Comparison of ENCODE assay signal across 15 cellular contexts in genomic region chr2:237705225-237705524, GRCh38.
DNase-seq lines count a peak whose midpoint lies in the region; ATAC-seq, FAIRE-seq and TF ChIP-seq lines count a peak whose summit lies in the region.
"Had no signal": no experiment of that assay in that cellular context is flagged by ENCODE, and none has a peak within 500 bp of the region (broad histone marks: within the 10 kb centered on the region; RNA-seq: fewer than 3 reads in every experiment).

No MANE protein-coding gene starts in this region.

- peak overlapping the region; percentile 94 for H3K27ac Mint-ChIP-seq in stimulated activated naive CD8-positive, alpha-beta T cell treated with anti-CD3 and anti-CD28 coated beads, Interleukin-15, Interleukin-2, amounts not matched to agents 100 ng/mL and 50 ng/mL, for 24 hours
- H3K27ac Mint-ChIP-seq in astrocyte (ENCODE audit: unreplicated experiment) = peak overlapping the region; percentile 100

- H3K9me3 ChIP-seq in astrocyte (ENCODE audit: insufficient read depth, low read depth, low read length) (no peaks in the 10 kb centered on the region), mucosa of stomach (ENCODE audit: control insufficient read depth, low read length) (no peaks in the 10 kb centered on the region)
- H3K9me3 ChIP-seq: BE2C had no signal

- H3K36me3 ChIP-seq in astrocyte (ENCODE audit: insufficient read depth, low read length) = peaks cover 6% of the 10 kb centered on the region
- peaks cover 4% of the 10 kb centered on the region for H3K36me3 ChIP-seq in mucosa of stomach (ENCODE audit: control insufficient read depth, insufficient read depth, low read length)
- H3K36me3 ChIP-seq: BE2C had no signal

- H3K27me3 Mint-ChIP-seq in stimulated activated naive CD8-positive, alpha-beta T cell treated with anti-CD3 and anti-CD28 coated beads, Interleukin-15, Interleukin-2, amounts not matched to agents 100 ng/mL and 50 ng/mL, for 24 hours = no peaks in the 10 kb centered on the region
- no peaks in the 10 kb centered on the region for H3K27me3 Mint-ChIP-seq in astrocyte (ENCODE audit: low read depth, unreplicated experiment)

- H3K79me2 ChIP-seq in astrocyte (ENCODE audit: insufficient read depth, low read length) = peaks cover 94% of the 10 kb centered on the region

- H3K4me2 ChIP-seq in astrocyte (ENCODE audit: low read length) = peak overlapping the region; percentile 81

- no peak for TF ChIP-seq CTCF in astrocyte (IDR thresholded peaks at IDR 0.05; ENCODE audit: insufficient read depth, low read depth, low read length)

- H3K9ac ChIP-seq in astrocyte (ENCODE audit: low read length) (peak overlapping the region; percentile 22), mucosa of stomach (ENCODE audit: low read length) (peak overlapping the region; percentile 22)

- H3K4me1 Mint-ChIP-seq in stimulated activated naive CD8-positive, alpha-beta T cell treated with anti-CD3 and anti-CD28 coated beads, Interleukin-15, Interleukin-2, amounts not matched to agents 100 ng/mL and 50 ng/mL, for 24 hours (ENCODE audit: low read depth) = peaks cover 82% of the 10 kb centered on the region
- H3K4me1 Mint-ChIP-seq in astrocyte (ENCODE audit: low read depth, unreplicated experiment) = peaks cover 54% of the 10 kb centered on the region

- H3K4me3 ChIP-seq in astrocyte (ENCODE audit: insufficient read depth, low read depth, low read length) (no peak overlapping the region), mucosa of stomach (ENCODE audit: low read length) (no peak overlapping the region)

- peak overlapping the region; percentile 74 for H3K4me3 Mint-ChIP-seq in stimulated activated naive CD8-positive, alpha-beta T cell treated with anti-CD3 and anti-CD28 coated beads, Interleukin-15, Interleukin-2, amounts not matched to agents 100 ng/mL and 50 ng/mL, for 24 hours
- no peak overlapping the region for H3K4me3 Mint-ChIP-seq in astrocyte (ENCODE audit: unreplicated experiment)

- H3K27me3 ChIP-seq in astrocyte (ENCODE audit: insufficient read depth, low read length) (no peaks in the 10 kb centered on the region), mucosa of stomach (ENCODE audit: control insufficient read depth, insufficient read depth, low read length) (no peaks in the 10 kb centered on the region)
- H3K27me3 ChIP-seq: BE2C had no signal

- peaks cover 45% of the 10 kb centered on the region for H3K36me3 Mint-ChIP-seq in stimulated activated naive CD8-positive, alpha-beta T cell treated with anti-CD3 and anti-CD28 coated beads, Interleukin-15, Interleukin-2, amounts not matched to agents 100 ng/mL and 50 ng/mL, for 24 hours (ENCODE audit: low read depth)
- H3K36me3 Mint-ChIP-seq in astrocyte (ENCODE audit: low read depth, unreplicated experiment) = no peaks in the 10 kb centered on the region

- no peaks in the 10 kb centered on the region for H3K9me3 Mint-ChIP-seq in stimulated activated naive CD8-positive, alpha-beta T cell treated with anti-CD3 and anti-CD28 coated beads, Interleukin-15, Interleukin-2, amounts not matched to agents 100 ng/mL and 50 ng/mL, for 24 hours
- no peaks in the 10 kb centered on the region for H3K9me3 Mint-ChIP-seq in astrocyte (ENCODE audit: unreplicated experiment)

- no peak for FAIRE-seq in astrocyte (lab: Jason Lieb, UNC)

- DNase-seq in stimulated activated naive CD8-positive, alpha-beta T cell treated with anti-CD3 and anti-CD28 coated beads, Interleukin-15, Interleukin-2, amounts not matched to agents 100 U/mL and 50 U/mL, for 24 hours = no peak
- DNase-seq in astrocyte (ENCODE audit: low read depth) = peak; percentile 71
- DNase-seq in DMS153 (lab: John Stamatoyannopoulos, UW) = no peak
- DNase-seq in caudate nucleus (lab: John Stamatoyannopoulos, UW) = no peak
- DNase-seq in HCEC 1CT = no peak
- DNase-seq: BE2C; left ventricle myocardium superior; NCI-H187 treated with DMSO at 0.1 percent for 48 hours; stimulated activated CD8-positive, alpha-beta memory T cell treated with anti-CD3 and anti-CD28 coated beads, Interleukin-4, amount 100 ng/mL, for 48 hours had no signal

- no peak overlapping the region for H2AFZ ChIP-seq in astrocyte (ENCODE audit: low read depth, low read length)

- H4K20me1 ChIP-seq in astrocyte (ENCODE audit: insufficient read depth, low read length) = peaks cover 85% of the 10 kb centered on the region

- no peak for ATAC-seq in stimulated activated naive CD8-positive, alpha-beta T cell treated with anti-CD3 and anti-CD28 coated beads, Interleukin-15, Interleukin-2, amounts not matched to agents 100 U/mL and 50 U/mL, for 24 hours
- ATAC-seq in HG03039 (IDR thresholded peaks at IDR 0.05; ENCODE audit: unreplicated experiment) = no peak
- ATAC-seq: activated CD4-positive, CD25-positive, alpha-beta regulatory T cell treated with anti-CD3 and anti-CD28 coated beads, Interleukin-2, amount 50 U/mL, for 24 hours; left ventricle myocardium superior; Panc1 had no signal

- H3K27ac ChIP-seq in astrocyte (ENCODE audit: low read depth, low read length) (peak overlapping the region; percentile 95), caudate nucleus (ENCODE audit: low read depth, low read length) (no peak overlapping the region)
- H3K27ac ChIP-seq: HL-60 had no signal

- peaks cover 49% of the 10 kb centered on the region for H3K4me1 ChIP-seq in astrocyte (ENCODE audit: insufficient read depth, low read length)
- H3K4me1 ChIP-seq in mucosa of stomach (ENCODE audit: control insufficient read depth, insufficient read depth, low read length) = peaks cover 73% of the 10 kb centered on the region
